ENCODE assay signal across 8 cellular contexts in the genomic region with DNA sequence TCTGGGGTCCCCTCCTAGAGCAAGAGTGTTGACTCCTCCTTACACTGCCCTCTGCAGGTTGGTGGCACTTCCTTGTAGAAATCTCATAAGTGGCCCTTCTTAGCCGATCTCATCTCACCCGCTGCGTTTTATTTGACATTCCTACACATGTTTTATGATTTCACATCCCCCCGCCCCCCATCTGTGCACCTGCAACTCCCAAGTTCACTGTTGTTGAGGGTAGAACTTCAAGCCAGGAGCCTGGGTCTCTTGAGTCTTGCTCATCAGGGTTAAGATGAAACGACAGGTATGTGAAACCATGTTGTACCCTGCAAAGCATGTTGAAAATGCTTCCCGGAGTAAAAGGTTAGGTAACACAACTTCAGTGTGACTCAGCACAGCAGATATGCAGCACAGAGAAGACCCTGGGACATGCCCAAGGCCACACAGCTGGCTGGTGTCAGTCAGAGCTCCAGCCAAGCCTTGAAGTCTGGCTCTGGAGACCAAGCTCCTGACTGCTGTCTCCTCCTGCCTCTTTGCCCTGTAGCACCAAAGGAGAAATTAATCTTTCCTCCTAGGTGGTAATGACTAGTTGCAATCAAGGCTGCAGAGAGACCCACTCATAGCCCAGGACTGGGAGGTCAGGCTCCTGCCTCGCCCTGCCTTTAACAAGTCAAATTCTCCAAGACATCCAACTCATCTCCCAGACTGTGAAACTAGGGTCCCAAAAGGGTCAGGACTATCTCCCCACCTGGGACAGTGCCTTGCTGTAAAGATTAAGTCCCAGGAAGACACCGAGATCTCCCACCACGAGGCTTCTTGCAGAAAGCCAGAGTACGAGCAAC.
DNase-seq lines count a peak whose midpoint lies in the region; ATAC-seq and TF ChIP-seq lines count a peak whose summit lies in the region.

No MANE protein-coding gene starts in this region.

- H3K36me3 ChIP-seq in OCI-LY7 (ENCODE audit: insufficient read depth, low read length) (no peaks in the 10 kb centered on the region), lung (ENCODE audit: control insufficient read depth in 2 of 2, insufficient read depth in 2 of 2, low read length in 2 of 2) (no peaks in the 10 kb centered on the region)

- H3K9me2 ChIP-seq in OCI-LY7 (ENCODE audit: insufficient read depth, low read length), result no peaks in the 10 kb centered on the region

- intact Hi-C loops in OCI-LY7 (cut with micrococcal nuclease; ENCODE audit: unreplicated experiment), result no loop called here

- DNase-seq in GM03348 (ENCODE audit: low spot score) (peak; percentile 83), OCI-LY7 (ENCODE audit: low spot score) (peak; percentile 20), coronary artery (ENCODE audit: low spot score) (no peak), lung (ENCODE audit: low spot score) (peak; percentile 51)
- no peak for DNase-seq in NK-92 treated with Interleukin-12 subunit alpha and Interleukin-12 subunit beta, amount 100 ng/mL, for 24 hours (lab: John Stamatoyannopoulos, UW)

- no peak overlapping the region for H3K27ac ChIP-seq in 22Rv1
- H3K27ac ChIP-seq in OCI-LY7 (ENCODE audit: low read depth, low read length, poor library complexity, severe bottlenecking), result no peak overlapping the region
- peak overlapping the region in 1 of 2 donors; percentile 15 for H3K27ac ChIP-seq in coronary artery
- H3K27ac ChIP-seq in lung (ENCODE audit: low read depth in 1 of 2, low read length in 1 of 2), result peak overlapping the region; percentile 37 to 75

- no peak overlapping the region for H3K4me2 ChIP-seq in OCI-LY7 (ENCODE audit: low read length)

- CTCF ChIA-PET in OCI-LY7 (lab: Charles Lee; ENCODE audit: unreplicated experiment), result no interaction called here

- H3K9me3 ChIP-seq in OCI-LY7 (ENCODE audit: low read length) (no peaks in the 10 kb centered on the region), lung (ENCODE audit: control insufficient read depth in 2 of 2, insufficient read depth in 1 of 2, low read length in 1 of 2) (no peaks in the 10 kb centered on the region)

- TF ChIP-seq CTCF in 22Rv1 (IDR thresholded peaks at IDR 0.05), result peak; percentile 62
- peak; percentile 75 for TF ChIP-seq CTCF in OCI-LY7 (conservative IDR thresholded peaks at IDR 0.05; ENCODE audit: low read length)
- peak; percentile 35 for TF ChIP-seq CTCF in coronary artery (IDR thresholded peaks at IDR 0.05)
- TF ChIP-seq CTCF in lung (IDR thresholded peaks at IDR 0.05; ENCODE audit: control extremely low read depth, extremely low read depth), result peak; percentile 17

- no peaks in the 10 kb centered on the region for H3K27me3 ChIP-seq in lung (ENCODE audit: control insufficient read depth, insufficient read depth)

- H3K4me1 ChIP-seq in OCI-LY7 (ENCODE audit: insufficient read depth, low read length, poor library complexity, severe bottlenecking) (no peaks in the 10 kb centered on the region), lung (ENCODE audit: control insufficient read depth in 2 of 2, insufficient read depth in 2 of 2, low read length in 2 of 2) (peaks cover 3 to 11% of the 10 kb centered on the region in 2 donors)

- peak; percentile 63 for ATAC-seq in lung (ENCODE audit: insufficient read depth, low FRiP score)
- no peak for ATAC-seq in HG02610 (IDR thresholded peaks at IDR 0.05; ENCODE audit: unreplicated experiment)
- ATAC-seq in HG03521 (IDR thresholded peaks at IDR 0.05; ENCODE audit: unreplicated experiment), result no peak

- no peak overlapping the region for H3K4me3 ChIP-seq in OCI-LY7 (ENCODE audit: low read depth, low read length, poor library complexity, severe bottlenecking)
- peak overlapping the region; percentile 32 for H3K4me3 ChIP-seq in coronary artery
- H3K4me3 ChIP-seq in lung, result no peak overlapping the region

- WGBS in lung, 2 donors, result 50 to 55% methylated on average over 10 of the region's 10 CpGs

- POLR2A ChIA-PET in OCI-LY7 (lab: Charles Lee), result no interaction called here

- no peaks in the 10 kb centered on the region for H4K20me1 ChIP-seq in OCI-LY7 (ENCODE audit: insufficient read depth, low read length)

- H2AFZ ChIP-seq in OCI-LY7 (ENCODE audit: low read length), result no peak overlapping the region

- no peaks in the 10 kb centered on the region for H3K79me2 ChIP-seq in OCI-LY7 (ENCODE audit: insufficient read depth, low read depth, low read length)

- BruUV-seq in OCI-LY7 (replicated peaks; lab: Mats Ljungman, UMichigan), result no TSS peak

Comparison
In these comparisons a context has a peak if more than half of its experiments do, and no peak if none do; other contexts are left out.
1. H3K27ac ChIP-seq: peak in lung (2 of 2); none in 22Rv1 (single experiment) and OCI-LY7 (single experiment).
2. CTCF ChIP-seq: peak in every context shown above with its lines; median percentile 75 in OCI-LY7; 62 in 22Rv1; 35 in coronary artery; 17 in lung.
3. DNase-seq: peak in GM03348 (single experiment), OCI-LY7 (single experiment) and lung (single experiment); none in coronary artery (single experiment) and NK-92 treated with Interleukin-12 subunit alpha and Interleukin-12 subunit beta, amount 100 ng/mL, for 24 hours (single experiment).